ENCODE assay signal across 12 cellular contexts in the genomic region with DNA sequence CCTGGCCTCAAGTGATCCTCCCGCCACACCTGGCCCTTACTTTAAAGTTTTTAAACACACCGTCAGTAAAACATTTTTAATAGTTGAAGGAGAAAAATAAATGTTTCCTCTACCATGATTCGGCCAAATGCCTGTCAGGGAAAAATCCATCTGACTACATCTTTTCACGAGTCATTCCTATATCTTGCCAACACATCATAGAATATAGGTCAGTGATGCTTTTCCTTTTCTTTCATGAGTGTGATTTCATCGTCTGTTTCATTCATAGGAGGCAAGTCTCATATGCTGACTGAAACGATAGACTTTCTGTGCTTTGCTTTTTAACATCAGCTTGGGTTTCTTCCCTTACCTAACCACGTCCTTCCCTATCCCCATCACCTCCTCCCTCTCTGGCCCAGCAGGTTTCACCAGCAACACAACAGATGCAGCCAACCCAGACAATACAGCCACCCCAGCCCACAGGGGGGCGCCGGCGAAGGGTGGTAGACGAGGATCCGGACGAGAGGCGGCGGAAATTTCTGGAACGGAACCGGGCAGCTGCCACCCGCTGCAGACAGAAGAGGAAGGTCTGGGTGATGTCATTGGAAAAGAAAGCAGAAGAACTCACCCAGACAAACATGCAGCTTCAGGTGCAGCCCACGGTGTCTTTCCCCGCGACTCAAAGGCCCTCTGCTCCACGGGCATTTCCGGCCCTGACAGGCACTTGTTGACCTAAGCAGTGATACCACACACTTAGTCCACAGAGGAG.
DNase-seq lines count a peak whose midpoint lies in the region; ATAC-seq, FAIRE-seq and TF ChIP-seq lines count a peak whose summit lies in the region.
"Had no signal": no experiment of that assay in that cellular context is flagged by ENCODE, and none has a peak within 500 bp of the region (broad histone marks: within the 10 kb centered on the region; RNA-seq: fewer than 3 reads in every experiment).

No MANE protein-coding gene starts in this region.

- H4K8ac ChIP-seq in trophoblast cell (ENCODE audit: low read depth, low read length), result no peak overlapping the region

- H3K79me1 ChIP-seq in trophoblast cell (ENCODE audit: low read length), result no peaks in the 10 kb centered on the region

- H3K36me3 ChIP-seq in trophoblast cell (ENCODE audit: control insufficient read depth in 1 of 2, insufficient read depth in 2 of 2, low read length in 2 of 2), result peaks cover 0 to 3% of the 10 kb centered on the region in 2 experiments
- H3K36me3 ChIP-seq: prostate gland had no signal

- no peak overlapping the region for H3K23ac ChIP-seq in trophoblast cell (ENCODE audit: low read length)

- H3K4ac ChIP-seq in trophoblast cell (ENCODE audit: low read depth, low read length), result no peak overlapping the region

- H3K4me2 ChIP-seq in trophoblast cell (ENCODE audit: low read length), result no peak overlapping the region
- H3K4me2 ChIP-seq: KMS-11 had no signal

- H4K12ac ChIP-seq in trophoblast cell (ENCODE audit: low read depth, low read length), result no peak overlapping the region

- peaks cover 3% of the 10 kb centered on the region for H3K9me3 ChIP-seq in trophoblast cell (ENCODE audit: insufficient read depth, low read depth, low read length)
- H3K9me3 ChIP-seq: prostate gland had no signal

- no peaks in the 10 kb centered on the region for H3K27me3 ChIP-seq in trophoblast cell (ENCODE audit: insufficient read depth, low read length)

- TF ChIP-seq CTCF in choroid plexus epithelial cell (conservative IDR thresholded peaks at IDR 0.05; ENCODE audit: low read depth, low read length), result no peak

- H3K27me3 Mint-ChIP-seq in IgD-negative memory B cell, result no peaks in the 10 kb centered on the region
- H3K27me3 Mint-ChIP-seq in activated CD4-positive, alpha-beta T cell treated with anti-CD3 and anti-CD28 coated beads, Interleukin-2, amount 10 ng/mL, durations not matched to agents 7 days and 5 days, result no peaks in the 10 kb centered on the region

- H3K4me3 Mint-ChIP-seq in IgD-negative memory B cell, result peak overlapping the region; percentile 7 to 73 (median 66)
- H3K4me3 Mint-ChIP-seq in activated CD4-positive, alpha-beta T cell treated with anti-CD3 and anti-CD28 coated beads, Interleukin-2, amount 10 ng/mL, durations not matched to agents 7 days and 5 days, result no peak overlapping the region
- H3K4me3 Mint-ChIP-seq: activated CD8-positive, alpha-beta T cell treated with anti-CD3 and anti-CD28 coated beads for 36 hours; central memory CD8-positive, alpha-beta T cell had no signal

- WGBS in trophoblast cell (ENCODE audit: extremely low coverage, insufficient coverage, insufficient read length), result no CpG with 5 or more reads among the region's 23 CpGs

- peaks cover 25 to 37% (median 30%) of the 10 kb centered on the region in 3 donors for H3K4me1 Mint-ChIP-seq in IgD-negative memory B cell
- no peaks in the 10 kb centered on the region for H3K4me1 Mint-ChIP-seq in activated CD4-positive, alpha-beta T cell treated with anti-CD3 and anti-CD28 coated beads, Interleukin-2, amount 10 ng/mL, durations not matched to agents 7 days and 5 days
- H3K4me1 Mint-ChIP-seq: central memory CD8-positive, alpha-beta T cell had no signal

- ATAC-seq in HG03520 (IDR thresholded peaks at IDR 0.05; ENCODE audit: unreplicated experiment), result no peak
- ATAC-seq: activated CD8-positive, alpha-beta T cell treated with anti-CD3 and anti-CD28 coated beads for 36 hours had no signal

- H3K4me1 ChIP-seq in trophoblast cell (ENCODE audit: control insufficient read depth in 1 of 2, insufficient read depth in 2 of 2, low read length in 2 of 2), result no peaks in the 10 kb centered on the region
- H3K4me1 ChIP-seq: prostate gland had no signal

- no peaks in the 10 kb centered on the region for H3K36me3 Mint-ChIP-seq in IgD-negative memory B cell
- H3K36me3 Mint-ChIP-seq in activated CD4-positive, alpha-beta T cell treated with anti-CD3 and anti-CD28 coated beads, Interleukin-2, amount 10 ng/mL, durations not matched to agents 7 days and 5 days (ENCODE audit: low read depth), result no peaks in the 10 kb centered on the region

- peak; percentile 62 for FAIRE-seq in GM18507 (lab: Jason Lieb, UNC)

- POLR2A ChIA-PET in activated CD4-positive, alpha-beta T cell treated with anti-CD3 and anti-CD28 coated beads, Interleukin-2, amount 10 ng/mL, durations not matched to agents 7 days and 5 days (lab: Charles Lee), result no interaction called here

- peak; percentile 22 for DNase-seq in GM18507 (ENCODE audit: extremely low spot score, insufficient read length, low read depth)
- peak; percentile 26 for DNase-seq in choroid plexus epithelial cell (ENCODE audit: low read depth)
- no peak for DNase-seq in trophoblast cell
- DNase-seq in midbrain (lab: John Stamatoyannopoulos, UW), result no peak
- DNase-seq in activated CD4-positive, alpha-beta T cell treated with anti-CD3 and anti-CD28 coated beads, Interleukin-2, amount 10 ng/mL, durations not matched to agents 7 days and 5 days, result no peak
- DNase-seq in NCI-H510A (lab: John Stamatoyannopoulos, UW), result no peak
- DNase-seq: activated CD8-positive, alpha-beta T cell treated with anti-CD3 and anti-CD28 coated beads for 36 hours had no signal

- CTCF ChIA-PET in activated CD4-positive, alpha-beta T cell treated with anti-CD3 and anti-CD28 coated beads, Interleukin-2, amount 10 ng/mL, durations not matched to agents 7 days and 5 days (lab: Charles Lee), result no interaction called here

- no peak overlapping the region for H3K18ac ChIP-seq in trophoblast cell (ENCODE audit: low read length)

- H2AFZ ChIP-seq in trophoblast cell (ENCODE audit: insufficient read depth, low read length, poor library complexity), result no peak overlapping the region

- no peak overlapping the region for H4K91ac ChIP-seq in trophoblast cell (ENCODE audit: low read depth, low read length)

- H3K27ac Mint-ChIP-seq in IgD-negative memory B cell, result peak overlapping the region in 2 of 3 donors; percentile 13 to 93
- no peak overlapping the region for H3K27ac Mint-ChIP-seq in activated CD4-positive, alpha-beta T cell treated with anti-CD3 and anti-CD28 coated beads, Interleukin-2, amount 10 ng/mL, durations not matched to agents 7 days and 5 days
- H3K27ac Mint-ChIP-seq: activated CD8-positive, alpha-beta T cell treated with anti-CD3 and anti-CD28 coated beads for 36 hours had no signal

- no peak overlapping the region for H2BK12ac ChIP-seq in trophoblast cell (ENCODE audit: low read length)

- H3K79me2 ChIP-seq in trophoblast cell (ENCODE audit: control insufficient read depth, insufficient read depth, low read length, poor library complexity), result no peaks in the 10 kb centered on the region

- no peak overlapping the region for H2BK5ac ChIP-seq in trophoblast cell (ENCODE audit: low read depth, low read length, poor library complexity)

- H3K14ac ChIP-seq in trophoblast cell (ENCODE audit: low read length), result no peak overlapping the region

- H3K9me3 Mint-ChIP-seq in IgD-negative memory B cell, result peaks cover 0 to 2% (median 0%) of the 10 kb centered on the region in 3 donors
- H3K9me3 Mint-ChIP-seq in activated CD4-positive, alpha-beta T cell treated with anti-CD3 and anti-CD28 coated beads, Interleukin-2, amount 10 ng/mL, durations not matched to agents 7 days and 5 days, result no peaks in the 10 kb centered on the region

- H3K27ac ChIP-seq in trophoblast cell (ENCODE audit: low read depth, low read length), result no peak overlapping the region
- H3K27ac ChIP-seq: KMS-11, prostate gland had no signal

- no peak overlapping the region for H2BK120ac ChIP-seq in trophoblast cell (ENCODE audit: insufficient read depth, low read length, poor library complexity)

- no peak overlapping the region for H3K9ac ChIP-seq in trophoblast cell (ENCODE audit: low read length)
- H3K9ac ChIP-seq: KMS-11 had no signal

- H3K4me3 ChIP-seq in choroid plexus epithelial cell (ENCODE audit: low read depth, low read length) (no peak overlapping the region), trophoblast cell (ENCODE audit: low read depth, low read length) (peak overlapping the region; percentile 37)
- H3K4me3 ChIP-seq: prostate gland had no signal

- H2AK5ac ChIP-seq in trophoblast cell (ENCODE audit: low read length), result no peak overlapping the region

Comparison
In these comparisons a context has a peak if more than half of its experiments do, and no peak if none do; other contexts are left out.
1. DNase-seq: peak in GM18507 (single experiment) and choroid plexus epithelial cell (single experiment); none in trophoblast cell (0 of 2), midbrain (single experiment), activated CD4-positive, alpha-beta T cell treated with anti-CD3 and anti-CD28 coated beads, Interleukin-2, amount 10 ng/mL, durations not matched to agents 7 days and 5 days (single experiment) and NCI-H510A (single experiment).